Comparison of ENCODE assay signal across 8 cellular contexts in genomic region chr18:673769-674168, GRCh38.
"Had no signal": no experiment of that assay in that cellular context is flagged by ENCODE, and none has a peak within 500 bp of the region (broad histone marks: within the 10 kb centered on the region; RNA-seq: fewer than 3 reads in every experiment).

No MANE protein-coding gene starts in this region.

- DNase-seq: GM23248, GOT3, H7, IMR-90, KBM-7 had no signal

- H3K9me3 ChIP-seq: HAP-1 had no signal

- ATAC-seq: HCT116 had no signal

- H3K4me3 ChIP-seq: GM23248, HAP-1 had no signal

- H3K27ac ChIP-seq: GM23248, KMS-11 had no signal

- H3K4me1 ChIP-seq: HAP-1 had no signal
